Comparison of ENCODE assay signal across 11 cellular contexts in genomic region chr2:181239400-181239799, GRCh38.
A peak's percentile ranks its signal among the peaks of the same experiment; 100 is the strongest.
DNase-seq lines count a peak whose midpoint lies in the region; ATAC-seq and TF ChIP-seq lines count a peak whose summit lies in the region.
"Had no signal": no experiment of that assay in that cellular context is flagged by ENCODE, and none has a peak within 500 bp of the region (broad histone marks: within the 10 kb centered on the region; RNA-seq: fewer than 3 reads in every experiment).

No MANE protein-coding gene starts in this region.

- H3K36me3 Mint-ChIP-seq in CD4-positive, CD25-positive, alpha-beta regulatory T cell: peaks cover 6% of the 10 kb centered on the region

- H3K4me1 ChIP-seq in CD4-positive, CD25-positive, alpha-beta regulatory T cell (ENCODE audit: control insufficient read depth, insufficient read depth, low read length, poor library complexity, severe bottlenecking): no peaks in the 10 kb centered on the region
- H3K4me1 ChIP-seq in MM.1S (ENCODE audit: low read length): peaks cover 10% of the 10 kb centered on the region
- H3K4me1 ChIP-seq: ascending aorta had no signal

- H3K27me3 ChIP-seq in CD4-positive, CD25-positive, alpha-beta regulatory T cell (ENCODE audit: control insufficient read depth, insufficient read depth, low read length): no peaks in the 10 kb centered on the region
- H3K27me3 ChIP-seq in MM.1S (replicated peaks; ENCODE audit: insufficient read depth, low read length): no peaks in the 10 kb centered on the region
- H3K27me3 ChIP-seq: ascending aorta had no signal

- DNase-seq in CD4-positive, CD25-positive, alpha-beta regulatory T cell: peak in 2 of 3 donors; percentile 5 to 26
- peak; percentile 27 for DNase-seq in RPMI7951 (ENCODE audit: low read depth)
- DNase-seq in iPS-NIHi7 (ENCODE audit: extremely low spot score): peak; percentile 13
- no peak for DNase-seq in KG1 (lab: John Stamatoyannopoulos, UW)
- DNase-seq in pons (ENCODE audit: low spot score): no peak
- DNase-seq in MM.1S: no peak
- DNase-seq: left colon, NCI-H1417 had no signal

- H3K27me3 Mint-ChIP-seq in CD4-positive, CD25-positive, alpha-beta regulatory T cell: no peaks in the 10 kb centered on the region

- no peaks in the 10 kb centered on the region for H3K9me3 ChIP-seq in CD4-positive, CD25-positive, alpha-beta regulatory T cell (ENCODE audit: control insufficient read depth in 2 of 2, low read length in 2 of 2)
- no peaks in the 10 kb centered on the region for H3K9me3 ChIP-seq in MM.1S (replicated peaks; ENCODE audit: insufficient read depth, low read length)
- H3K9me3 ChIP-seq: ascending aorta had no signal

- peak overlapping the region in 1 of 3 donors; percentile 89 for H3K27ac Mint-ChIP-seq in CD4-positive, CD25-positive, alpha-beta regulatory T cell

- no peaks in the 10 kb centered on the region for H3K36me3 ChIP-seq in CD4-positive, CD25-positive, alpha-beta regulatory T cell (ENCODE audit: control insufficient read depth, insufficient read depth, low read length)
- H3K36me3 ChIP-seq in MM.1S (replicated peaks; ENCODE audit: insufficient read depth, low read length): no peaks in the 10 kb centered on the region
- H3K36me3 ChIP-seq: ascending aorta had no signal

- no peak overlapping the region for H3K9ac ChIP-seq in MM.1S (ENCODE audit: low read length)

- no peak overlapping the region for H3K4me3 ChIP-seq in CD4-positive, CD25-positive, alpha-beta regulatory T cell (ENCODE audit: low read depth, low read length)
- no peak overlapping the region for H3K4me3 ChIP-seq in MM.1S (ENCODE audit: low read length)
- H3K4me3 ChIP-seq: ascending aorta had no signal

- H4K20me1 ChIP-seq in MM.1S (ENCODE audit: insufficient read depth, low read length): no peaks in the 10 kb centered on the region

- no peak overlapping the region for H3K27ac ChIP-seq in CD4-positive, CD25-positive, alpha-beta regulatory T cell (ENCODE audit: insufficient read depth, low read length, poor library complexity, severe bottlenecking)
- no peak overlapping the region for H3K27ac ChIP-seq in MM.1S (ENCODE audit: low read length)
- H3K27ac ChIP-seq: ascending aorta had no signal

- H3K4me3 Mint-ChIP-seq in CD4-positive, CD25-positive, alpha-beta regulatory T cell: no peak overlapping the region

- no peak for ATAC-seq in CD4-positive, CD25-positive, alpha-beta regulatory T cell (ENCODE audit: low read depth in 2 of 2)
- ATAC-seq: left colon, Right ventricle myocardium inferior had no signal

- peaks cover 0 to 3% (median 0%) of the 10 kb centered on the region in 7 donors for H3K9me3 Mint-ChIP-seq in CD4-positive, CD25-positive, alpha-beta regulatory T cell

- H3F3A ChIP-seq in MM.1S (ENCODE audit: insufficient read depth, low read length): 0 out of 2 replicates have a peak, but pooled peaks cover 3% of the 10 kb centered on the region

- peaks cover 0 to 31% (median 16%) of the 10 kb centered on the region in 4 donors for H3K4me1 Mint-ChIP-seq in CD4-positive, CD25-positive, alpha-beta regulatory T cell

- no peaks in the 10 kb centered on the region for H3K9me2 ChIP-seq in MM.1S (replicated peaks; ENCODE audit: insufficient read depth, low read length)

- peak; percentile 26 for TF ChIP-seq CTCF in GM12873 (IDR thresholded peaks at IDR 0.05; ENCODE audit: insufficient read depth, low read depth, low read length, missing control alignments)
- TF ChIP-seq CTCF in MM.1S (IDR thresholded peaks at IDR 0.05; ENCODE audit: low read length): no peak

- no peak overlapping the region for H2AFZ ChIP-seq in MM.1S (ENCODE audit: low read length)

- no peak overlapping the region for H3K4me2 ChIP-seq in MM.1S (ENCODE audit: low read depth, low read length)

- H3K79me2 ChIP-seq in MM.1S (ENCODE audit: low read length): no peaks in the 10 kb centered on the region

Comparison
In these comparisons a context has a peak if more than half of its experiments do, and no peak if none do; other contexts are left out.
1. DNase-seq: peak in CD4-positive, CD25-positive, alpha-beta regulatory T cell (2 of 3), RPMI7951 (single experiment) and iPS-NIHi7 (single experiment); none in KG1 (single experiment), pons (single experiment) and MM.1S (single experiment).